Comparison of ENCODE assay signal across 18 cellular contexts in the genomic region with DNA sequence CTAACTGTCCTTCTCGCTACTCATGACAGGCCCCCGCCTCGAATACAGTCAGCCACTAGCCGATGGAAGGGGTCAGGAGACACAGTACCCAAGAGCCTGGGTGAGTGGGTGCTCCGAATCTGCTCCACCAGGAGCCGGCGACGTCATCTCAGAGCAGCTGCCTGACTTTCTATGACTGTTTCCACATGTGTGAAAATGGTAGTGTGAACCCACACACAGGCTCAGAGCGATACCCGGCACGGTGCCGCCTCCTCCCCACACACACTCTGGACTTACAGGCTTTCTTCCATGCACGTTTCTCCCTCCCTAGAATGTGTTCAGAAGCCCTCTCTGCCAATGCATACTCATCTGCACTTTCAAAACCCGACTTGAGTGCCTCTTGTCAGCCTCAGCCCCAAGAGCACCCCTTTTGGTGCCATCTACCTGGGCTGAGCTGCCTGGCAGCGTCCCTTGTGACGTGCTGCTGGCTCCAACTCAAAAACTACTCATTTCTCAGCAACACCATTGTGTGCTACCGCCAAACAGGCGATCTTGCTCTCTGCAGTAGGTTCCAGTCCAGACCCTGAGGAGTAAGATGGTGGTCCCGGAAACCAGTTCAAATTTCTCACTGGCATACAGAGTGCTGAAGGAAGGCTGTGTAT. TPM values are rescaled to one million over a fixed set of nuclear protein-coding genes. Genes with fewer than 3 reads are reported as not detected.
DNase-seq lines count a peak whose midpoint lies in the region; ATAC-seq and TF ChIP-seq lines count a peak whose summit lies in the region.
"Had no signal": no experiment of that assay in that cellular context is flagged by ENCODE, and none has a peak within 500 bp of the region (broad histone marks: within the 10 kb centered on the region; RNA-seq: fewer than 3 reads in every experiment).

No MANE protein-coding gene starts in this region.

- no peak overlapping the region for H3K9ac ChIP-seq in OCI-LY1 (ENCODE audit: low read length)
- H3K9ac ChIP-seq: BLaER1 had no signal

- H3K4me1 Mint-ChIP-seq in CD4-positive, alpha-beta T cell (ENCODE audit: low read depth) = peaks cover 88% of the 10 kb centered on the region
- peaks cover 58% of the 10 kb centered on the region for H3K4me1 Mint-ChIP-seq in progenitor cell of endocrine pancreas (ENCODE audit: low read depth)

- no peak overlapping the region for H3K4me3 Mint-ChIP-seq in CD4-positive, alpha-beta T cell
- H3K4me3 Mint-ChIP-seq in progenitor cell of endocrine pancreas (ENCODE audit: low read depth) = no peak overlapping the region
- H3K4me3 Mint-ChIP-seq: activated CD4-positive, alpha-beta memory T cell treated with anti-CD3 and anti-CD28 coated beads for 36 hours had no signal

- H3K4me3 ChIP-seq in OCI-LY1 (ENCODE audit: low read depth, low read length, poor library complexity, severe bottlenecking) (no peak overlapping the region), heart right ventricle (no peak overlapping the region)
- H3K4me3 ChIP-seq: BLaER1, esophagus muscularis mucosa, sigmoid colon had no signal

- no peaks in the 10 kb centered on the region for H3K9me2 ChIP-seq in OCI-LY1 (ENCODE audit: low read depth, low read length)

- peaks cover 9% of the 10 kb centered on the region for H3K36me3 ChIP-seq in OCI-LY1 (ENCODE audit: insufficient read depth, low read length)
- no peaks in the 10 kb centered on the region for H3K36me3 ChIP-seq in heart right ventricle
- H3K36me3 ChIP-seq: esophagus muscularis mucosa, sigmoid colon had no signal

- H3K4me1 ChIP-seq in OCI-LY1 (ENCODE audit: insufficient read depth, low read length, severe bottlenecking) = peaks cover 98% of the 10 kb centered on the region
- peaks cover 25 to 100% (median 93%) of the 10 kb centered on the region in 9 donors for H3K4me1 ChIP-seq in heart right ventricle

- no peak for DNase-seq in CD4-positive, alpha-beta T cell
- DNase-seq in heart right ventricle (no peak), progenitor cell of endocrine pancreas (ENCODE audit: low spot score, unreplicated experiment) (no peak), NCI-H1436 treated with DMSO at 0.1 percent for 48 hours (lab: John Stamatoyannopoulos, UW) (no peak), OCI-M1 (lab: John Stamatoyannopoulos, UW) (no peak)
- DNase-seq: activated CD4-positive, alpha-beta memory T cell treated with anti-CD3 and anti-CD28 coated beads for 36 hours; HCEC 1CT; hippocampal formation; left colon; naive thymus-derived CD4-positive, alpha-beta T cell; NCI-H1092; NCI-H226; sigmoid colon had no signal

- CTCF ChIA-PET in CD4-positive, alpha-beta T cell (lab: Charles Lee) = interaction anchor here (1.0 kb wide), 1 partner anchor 12 kb away, joined by 3 read pairs; no protein-coding TSS in a partner anchor

- H3K27ac Mint-ChIP-seq in CD4-positive, alpha-beta T cell = peak overlapping the region; percentile 20
- H3K27ac Mint-ChIP-seq in progenitor cell of endocrine pancreas = peak overlapping the region; percentile 35
- H3K27ac Mint-ChIP-seq: activated CD4-positive, alpha-beta memory T cell treated with anti-CD3 and anti-CD28 coated beads for 36 hours had no signal

- ATAC-seq in CD4-positive, alpha-beta T cell (ENCODE audit: poor library complexity) = no peak
- ATAC-seq in heart right ventricle (peak in 6 of 8 donors; percentile 13 to 45 (median 30)), GM21576 (IDR thresholded peaks at IDR 0.05; ENCODE audit: unreplicated experiment) (no peak), HG03378 (IDR thresholded peaks at IDR 0.05; ENCODE audit: unreplicated experiment) (no peak)
- ATAC-seq: left colon; naive thymus-derived CD4-positive, alpha-beta T cell had no signal

- no peak overlapping the region for H3K27ac ChIP-seq in CD4-positive, alpha-beta T cell (ENCODE audit: low read depth, low read length)
- peak overlapping the region; percentile 11 for H3K27ac ChIP-seq in OCI-LY1 (ENCODE audit: low read depth, low read length, poor library complexity, severe bottlenecking)
- H3K27ac ChIP-seq in heart right ventricle = peak overlapping the region in 1 of 10 donors; percentile 23
- H3K27ac ChIP-seq: BLaER1, esophagus muscularis mucosa had no signal

- H4K20me1 ChIP-seq in OCI-LY1 (ENCODE audit: insufficient read depth, low read length) = 0 out of 2 replicates have a peak, but pooled peaks cover 1% of the 10 kb centered on the region

- H3K36me3 Mint-ChIP-seq in CD4-positive, alpha-beta T cell (ENCODE audit: low read depth) = peaks cover 4% of the 10 kb centered on the region
- peaks cover 2% of the 10 kb centered on the region for H3K36me3 Mint-ChIP-seq in progenitor cell of endocrine pancreas (ENCODE audit: insufficient read depth)
- H3K36me3 Mint-ChIP-seq: activated CD4-positive, alpha-beta memory T cell treated with anti-CD3 and anti-CD28 coated beads for 36 hours had no signal

- TF ChIP-seq CTCF in CD4-positive, alpha-beta T cell (IDR thresholded peaks at IDR 0.05) = no peak
- TF ChIP-seq CTCF in OCI-LY1 (IDR thresholded peaks at IDR 0.05; ENCODE audit: low read length) (no peak), heart right ventricle (IDR thresholded peaks at IDR 0.05) (no peak), progenitor cell of endocrine pancreas (IDR thresholded peaks at IDR 0.05; ENCODE audit: unreplicated experiment) (no peak)

- no peaks in the 10 kb centered on the region for H3F3A ChIP-seq in OCI-LY1 (ENCODE audit: insufficient read depth, low read length)

- intact Hi-C loops in CD4-positive, alpha-beta T cell (cut with DNase I, micrococcal nuclease) = no loop called here
- intact Hi-C loops in heart right ventricle (cut with DNase I) = no loop called here

- 72 to 75% methylated on average over 19 of the region's 19 CpGs for WGBS in heart right ventricle, 2 donors

- H3K27me3 Mint-ChIP-seq in CD4-positive, alpha-beta T cell = no peaks in the 10 kb centered on the region
- no peaks in the 10 kb centered on the region for H3K27me3 Mint-ChIP-seq in progenitor cell of endocrine pancreas
- H3K27me3 Mint-ChIP-seq: activated CD4-positive, alpha-beta memory T cell treated with anti-CD3 and anti-CD28 coated beads for 36 hours; naive thymus-derived CD4-positive, alpha-beta T cell had no signal

- H3K9me3 ChIP-seq in CD4-positive, alpha-beta T cell (ENCODE audit: control insufficient read depth, low read length) = no peaks in the 10 kb centered on the region
- H3K9me3 ChIP-seq in OCI-LY1 (ENCODE audit: low read length) = no peaks in the 10 kb centered on the region
- H3K9me3 ChIP-seq in heart right ventricle = no peaks in the 10 kb centered on the region
- H3K9me3 ChIP-seq: BLaER1, esophagus muscularis mucosa, sigmoid colon had no signal

- no peak overlapping the region for H2AFZ ChIP-seq in OCI-LY1 (ENCODE audit: low read length)

- H3K79me2 ChIP-seq in OCI-LY1 (ENCODE audit: insufficient read depth, low read length) = peaks cover 84% of the 10 kb centered on the region

- peak overlapping the region; percentile 43; the same call in 1 of the 2 replicates for H3K4me2 ChIP-seq in OCI-LY1 (ENCODE audit: low read length)
- H3K4me2 ChIP-seq: BLaER1 had no signal

- H3K27me3 ChIP-seq in CD4-positive, alpha-beta T cell (ENCODE audit: control insufficient read depth, insufficient read depth, low read length) = no peaks in the 10 kb centered on the region
- no peaks in the 10 kb centered on the region for H3K27me3 ChIP-seq in OCI-LY1 (ENCODE audit: insufficient read depth, low read length)
- H3K27me3 ChIP-seq in heart right ventricle = no peaks in the 10 kb centered on the region
- H3K27me3 ChIP-seq: BLaER1, esophagus muscularis mucosa, sigmoid colon had no signal

- POLR2A ChIA-PET in CD4-positive, alpha-beta T cell (lab: Charles Lee) = no interaction called here

- H3K9me3 Mint-ChIP-seq in CD4-positive, alpha-beta T cell = no peaks in the 10 kb centered on the region
- H3K9me3 Mint-ChIP-seq in progenitor cell of endocrine pancreas (ENCODE audit: low read depth) = no peaks in the 10 kb centered on the region
- H3K9me3 Mint-ChIP-seq: activated CD4-positive, alpha-beta memory T cell treated with anti-CD3 and anti-CD28 coated beads for 36 hours; naive thymus-derived CD4-positive, alpha-beta T cell had no signal

RNA-seq across cellular contexts. Expression of gene VGLL4, which starts 29.7 kb away (rescaled TPM):
- total RNA-seq in CD4-positive, alpha-beta T cell = 10 to 100 TPM; 10.5 to 11.3 TPM
- total RNA-seq in heart right ventricle = 10 to 100 TPM; 20.8 to 46.1 (median 30.3) TPM
- 10 to 100 TPM; 14.5 to 28.2 TPM for polyA plus RNA-seq in heart right ventricle
- total RNA-seq in progenitor cell of endocrine pancreas = 93.2 and 93.4 TPM in 2 replicates

Comparison
In these comparisons a context has a peak if more than half of its experiments do, and no peak if none do; other contexts are left out.
1. ATAC-seq: peak in heart right ventricle (6 of 8); none in CD4-positive, alpha-beta T cell (single experiment), GM21576 (single experiment) and HG03378 (single experiment).